ENCODE assay signal across 1 cellular context in the genomic region with DNA sequence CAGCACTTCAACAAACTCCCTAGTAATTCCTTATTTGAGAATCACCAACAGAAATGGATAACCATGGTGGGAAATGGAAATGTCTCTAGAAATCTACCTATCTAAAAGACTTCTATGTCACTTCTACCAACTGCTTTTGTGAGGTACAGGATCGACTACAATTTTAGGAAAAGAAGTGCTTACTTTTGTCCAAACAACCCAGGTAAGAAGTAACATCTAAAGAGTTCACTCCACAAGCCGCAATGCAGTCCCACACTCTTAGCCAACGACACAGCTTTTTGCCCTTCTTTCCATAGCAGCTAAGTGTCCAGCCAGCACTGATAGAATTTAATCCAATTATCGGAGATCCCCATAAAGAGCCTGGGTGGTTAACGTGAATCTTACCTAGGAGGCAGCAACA.
TF ChIP-seq lines count a peak whose summit lies in the region.

No MANE protein-coding gene starts in this region.

TF ChIP-seq in WTC11, 78 proteins besides CTCF, POLR2A, EP300 and RAD21:
- TF ChIP-seq ZBTB21 (CRISPR knock-in tag; IDR thresholded peaks at IDR 0.05; ENCODE audit: borderline replicate concordance) = no peak
- TF ChIP-seq E2F4 (CRISPR knock-in tag; IDR thresholded peaks at IDR 0.05; ENCODE audit: borderline replicate concordance, low read depth) = no peak
- no peak for TF ChIP-seq USF2 (CRISPR knock-in tag; IDR thresholded peaks at IDR 0.05)
